ENCODE assay signal across 1 cellular context in genomic region chr14:91417134-91417982, GRCh38.
TF ChIP-seq lines count a peak whose summit lies in the region.

Gene CCDC88C, minus strand, starts transcription at chr14:91417820. Its CDS starts 130 bp downstream, at chr14:91417690.

TF ChIP-seq in GM23338, 12 proteins besides CTCF, POLR2A, EP300 and RAD21 (continued from another document):
- no peak for TF ChIP-seq NANOG (IDR thresholded peaks at IDR 0.05; ENCODE audit: borderline replicate concordance)
- TF ChIP-seq ZNF331 (CRISPR knock-in tag; IDR thresholded peaks at IDR 0.05; ENCODE audit: low read depth) = no peak
- TF ChIP-seq JUNB (IDR thresholded peaks at IDR 0.05; ENCODE audit: unreplicated experiment) = no peak
- peak; percentile 37; the same call in 1 of the 2 replicates for TF ChIP-seq POLR2AphosphoS5 (IDR thresholded peaks at IDR 0.05; ENCODE audit: low read depth)
